In genomic region chr2:126771501-126772195, GRCh38 we compare ENCODE assay signal across 19 cellular contexts.
"Had no signal": no experiment of that assay in that cellular context is flagged by ENCODE, and none has a peak within 500 bp of the region (broad histone marks: within the 10 kb centered on the region; RNA-seq: fewer than 3 reads in every experiment).

No MANE protein-coding gene starts in this region.

- H3K79me2 ChIP-seq: hepatocyte had no signal

- H3K9me3 Mint-ChIP-seq: activated CD4-positive, alpha-beta memory T cell treated with anti-CD3 and anti-CD28 coated beads, Interleukin-2, amount 10 ng/mL, durations not matched to agents 7 days and 5 days; activated T-helper 2 cell treated with anti-CD3 and anti-CD28 coated beads, Interferon-gamma antibody, Interleukin-2, Interleukin-4, amounts not matched to agents 10 μg/mL and 5 μg/mL and 100 μg/mL, durations not matched to agents 14 hours and 24 hours and 36 hours had no signal

- H3K4me2 ChIP-seq: hepatocyte had no signal

- H3K36me3 Mint-ChIP-seq: activated CD8-positive, alpha-beta memory T cell treated with anti-CD3 and anti-CD28 coated beads, Interleukin-2, amount 10 ng/mL, durations not matched to agents 7 days and 5 days; activated naive CD8-positive, alpha-beta T cell treated with anti-CD3 and anti-CD28 coated beads, Interleukin-2, amount 10 ng/mL, durations not matched to agents 7 days and 5 days; brain had no signal

- H3K27me3 ChIP-seq: pancreas had no signal

- H3K27ac ChIP-seq: dorsolateral prefrontal cortex, hepatocyte, neutrophil, pancreas, VCaP had no signal

- H3K9me3 ChIP-seq: neutrophil, pancreas had no signal

- H3K4me3 Mint-ChIP-seq: activated CD4-positive, alpha-beta memory T cell treated with anti-CD3 and anti-CD28 coated beads, Interleukin-2, amount 10 ng/mL, durations not matched to agents 7 days and 5 days; activated CD8-positive, alpha-beta memory T cell treated with anti-CD3 and anti-CD28 coated beads, Interleukin-2, amount 10 ng/mL, durations not matched to agents 7 days and 5 days; activated naive CD8-positive, alpha-beta T cell treated with anti-CD3 and anti-CD28 coated beads, Interleukin-2, amount 10 ng/mL, durations not matched to agents 7 days and 5 days; brain had no signal

- H3K4me3 ChIP-seq: dorsolateral prefrontal cortex, hepatocyte, pancreas had no signal

- DNase-seq: activated CD4-positive, alpha-beta memory T cell treated with anti-CD3 and anti-CD28 coated beads, Interleukin-2, amount 10 ng/mL, durations not matched to agents 7 days and 5 days; activated CD4-positive, alpha-beta T cell treated with anti-CD3 and anti-CD28 coated beads for 48 hours; activated CD8-positive, alpha-beta memory T cell treated with anti-CD3 and anti-CD28 coated beads, Interleukin-2, amount 10 ng/mL, durations not matched to agents 7 days and 5 days; activated naive CD8-positive, alpha-beta T cell treated with anti-CD3 and anti-CD28 coated beads, Interleukin-2, amount 10 ng/mL, durations not matched to agents 7 days and 5 days; amygdala; caudate nucleus; stimulated activated CD4-positive, alpha-beta T cell treated with anti-CD3 and anti-CD28 coated beads, Interleukin-12 subunit alpha, Interleukin-12 subunit beta, amount 100 ng/mL, for 4 hours; stimulated activated CD4-positive, alpha-beta T cell treated with anti-CD3 and anti-CD28 coated beads, Interleukin-1b, Interleukin-23, amount 100 ng/mL, for 48 hours; stimulated activated CD8-positive, alpha-beta memory T cell treated with anti-CD3 and anti-CD28 coated beads, Interleukin-4, amount 100 ng/mL, for 48 hours; stimulated activated naive CD4-positive, alpha-beta T cell; SW 1271; T-helper 2 cell had no signal

- H3K27ac Mint-ChIP-seq: activated CD4-positive, alpha-beta memory T cell treated with anti-CD3 and anti-CD28 coated beads, Interleukin-2, amount 10 ng/mL, durations not matched to agents 7 days and 5 days; activated CD8-positive, alpha-beta memory T cell treated with anti-CD3 and anti-CD28 coated beads, Interleukin-2, amount 10 ng/mL, durations not matched to agents 7 days and 5 days; activated naive CD8-positive, alpha-beta T cell treated with anti-CD3 and anti-CD28 coated beads, Interleukin-2, amount 10 ng/mL, durations not matched to agents 7 days and 5 days; activated T-helper 2 cell treated with anti-CD3 and anti-CD28 coated beads, Interferon-gamma antibody, Interleukin-2, Interleukin-4, amounts not matched to agents 10 μg/mL and 5 μg/mL and 100 μg/mL, durations not matched to agents 14 hours and 24 hours and 36 hours had no signal

- H2AFZ ChIP-seq: hepatocyte had no signal

- H3K36me3 ChIP-seq: neutrophil, pancreas had no signal

- H3K4me1 ChIP-seq: pancreas had no signal
